21 cellular contexts compared by ENCODE assay signal in genomic region chr20:62637110-62637509, GRCh38. TPM values are rescaled to one million over a fixed set of nuclear protein-coding genes. Genes with fewer than 3 reads are reported as not detected.
DNase-seq lines count a peak whose midpoint lies in the region; ATAC-seq, FAIRE-seq and TF ChIP-seq lines count a peak whose summit lies in the region.
"Had no signal": no experiment of that assay in that cellular context is flagged by ENCODE, and none has a peak within 500 bp of the region (broad histone marks: within the 10 kb centered on the region; RNA-seq: fewer than 3 reads in every experiment).

No MANE protein-coding gene starts in this region.

- no peak for TF ChIP-seq EP300 in A549 (IDR thresholded peaks at IDR 0.05)

- CTCF ChIA-PET in A549 (lab: Yijun Ruan, JAX), result interaction anchor here (1.6 to 2.3 kb wide), 5 partner anchors 13 to 137 kb away, joined by 3 to 11 read pairs (median 4); no protein-coding TSS in a partner anchor

- no peaks in the 10 kb centered on the region for H3K9me3 ChIP-seq in A549
- no peaks in the 10 kb centered on the region for H3K9me3 ChIP-seq in DOHH2 (ENCODE audit: control insufficient read depth, insufficient read depth, low read length)
- no peaks in the 10 kb centered on the region for H3K9me3 ChIP-seq in hepatocyte (ENCODE audit: low read depth)
- H3K9me3 ChIP-seq in small intestine (ENCODE audit: control insufficient read depth, low read depth), result no peaks in the 10 kb centered on the region
- H3K9me3 ChIP-seq: SK-N-SH had no signal

- H3K4me2 ChIP-seq in A549 (no peak overlapping the region), DOHH2 (ENCODE audit: low read length) (peak overlapping the region; percentile 50), hepatocyte (no peak overlapping the region)
- H3K4me2 ChIP-seq: KMS-11, SK-N-SH had no signal

- peaks cover 5% of the 10 kb centered on the region; the same call in 1 of the 2 replicates for H3K79me2 ChIP-seq in DOHH2 (ENCODE audit: control insufficient read depth, low read length)
- H3K79me2 ChIP-seq in hepatocyte, result no peaks in the 10 kb centered on the region

- H2AFZ ChIP-seq in hepatocyte, result no peak overlapping the region

- H3K4me1 ChIP-seq in A549 (0 out of 3 replicates have a peak, but pooled peaks cover 5% of the 10 kb centered on the region), DOHH2 (ENCODE audit: control insufficient read depth, low read length) (peaks cover 41% of the 10 kb centered on the region), hepatocyte (ENCODE audit: insufficient read depth) (peaks cover 49% of the 10 kb centered on the region), small intestine (ENCODE audit: control insufficient read depth in 2 of 2, insufficient read depth in 1 of 2, low read depth in 1 of 2, low read length in 1 of 2) (no peaks in the 10 kb centered on the region)

- H3K4me3 ChIP-seq in A549, result no peak overlapping the region
- H3K4me3 ChIP-seq in DOHH2 (ENCODE audit: low read length), result peak overlapping the region; percentile 33
- H3K4me3 ChIP-seq in hepatocyte, result no peak overlapping the region
- H3K4me3 ChIP-seq in small intestine (ENCODE audit: low read depth in 1 of 2, low read length in 2 of 2), result no peak overlapping the region

- H3K36me3 ChIP-seq in DOHH2 (ENCODE audit: control insufficient read depth, low read length) (no peaks in the 10 kb centered on the region), hepatocyte (replicated peaks; ENCODE audit: insufficient read depth, low read depth) (no peaks in the 10 kb centered on the region), small intestine (ENCODE audit: control insufficient read depth in 2 of 2, insufficient read depth in 2 of 2, low read length in 2 of 2) (no peaks in the 10 kb centered on the region)

- peak; percentile 29 to 31; a peak in 1 of 6 replicates for ATAC-seq in A549
- ATAC-seq in GM18909 (IDR thresholded peaks at IDR 0.05; ENCODE audit: poor library complexity, unreplicated experiment), result no peak
- ATAC-seq: CD8-positive, alpha-beta T cell had no signal

- no peaks in the 10 kb centered on the region for H3K27me3 ChIP-seq in DOHH2 (ENCODE audit: control insufficient read depth, low read length)
- peaks cover 17% of the 10 kb centered on the region for H3K27me3 ChIP-seq in hepatocyte
- H3K27me3 ChIP-seq in small intestine (ENCODE audit: control insufficient read depth in 2 of 2, insufficient read depth in 2 of 2, low read length in 2 of 2), result no peaks in the 10 kb centered on the region

- DNase-seq in A549 (ENCODE audit: low read depth in 1 of 2, low spot score in 1 of 2) (no peak), hepatocyte (ENCODE audit: low spot score) (no peak), NCI-H446 treated with DMSO at 0.1 percent for 48 hours (lab: John Stamatoyannopoulos, UW) (no peak), small intestine (no peak)
- DNase-seq in activated CD4-positive, alpha-beta T cell treated with anti-CD3 and anti-CD28 coated beads for 48 hours, result no peak
- DNase-seq: C1 segment of cervical spinal cord; Calu3; CD8-positive, alpha-beta T cell; DMS153; HFFc6; NCI-H1417 treated with DMSO at 0.1 percent for 48 hours; NCI-H187; NCI-H510A; NK-92 treated with Interleukin-12 subunit alpha and Interleukin-12 subunit beta, amount 100 ng/mL, for 24 hours; SHP77; SK-N-SH had no signal

- WGBS in A549 (ENCODE audit: missing lambda C conversion rate), result 47% methylated on average over 5 of the region's 5 CpGs
- 63% methylated on average over 5 of the region's 5 CpGs for WGBS in hepatocyte (ENCODE audit: low lambda C conversion rate, missing lambda C conversion rate)
- WGBS in small intestine, 3 donors, result 69 to 75% (median 71%) methylated on average over 5 of the region's 5 CpGs

- peaks cover 5% of the 10 kb centered on the region for H3F3A ChIP-seq in DOHH2 (ENCODE audit: control insufficient read depth, insufficient read depth)

- no peak for TF ChIP-seq RAD21 in A549 (conservative IDR thresholded peaks at IDR 0.05 in 1 of 2, IDR thresholded peaks at IDR 0.05 in 1 of 2)

- TF ChIP-seq CTCF in A549 (IDR thresholded peaks at IDR 0.05) (no peak), DOHH2 (IDR thresholded peaks at IDR 0.05; ENCODE audit: low read depth, low read length, poor library complexity, severe bottlenecking) (no peak), hepatocyte (IDR thresholded peaks at IDR 0.05; ENCODE audit: poor library complexity) (no peak)

- H4K20me1 ChIP-seq in DOHH2 (ENCODE audit: control insufficient read depth, insufficient read depth, low read depth, low read length) (no peaks in the 10 kb centered on the region), hepatocyte (ENCODE audit: insufficient read depth, poor library complexity, severe bottlenecking) (no peaks in the 10 kb centered on the region)

- no peak overlapping the region for H3K27ac ChIP-seq in A549
- no peak overlapping the region for H3K27ac ChIP-seq in DOHH2 (ENCODE audit: low read depth, low read length)
- H3K27ac ChIP-seq in hepatocyte, result peak overlapping the region; percentile 85
- H3K27ac ChIP-seq in small intestine (ENCODE audit: low read depth in 1 of 2, low read length in 1 of 2), result no peak overlapping the region
- H3K27ac ChIP-seq: KMS-11 had no signal

- FAIRE-seq in A549 (lab: Jason Lieb, UNC), result no peak
- no peak for FAIRE-seq in small intestine (lab: Jason Lieb, UNC)
- FAIRE-seq: RCC 7860 had no signal

- POLR2A ChIA-PET in A549 (lab: Yijun Ruan, JAX), result no interaction called here

- TF ChIP-seq POLR2A in A549 (IDR thresholded peaks at IDR 0.05; ENCODE audit: low read length), result no peak
- 0 out of 2 replicates have a peak, but pooled peaks have one; percentile 20 for TF ChIP-seq POLR2A in Raji (IDR thresholded peaks at IDR 0.05; ENCODE audit: insufficient read depth, low read depth, low read length)

- H3K9me2 ChIP-seq in DOHH2 (replicated peaks; ENCODE audit: control insufficient read depth, low read length) (no peaks in the 10 kb centered on the region), hepatocyte (replicated peaks; ENCODE audit: insufficient read depth) (no peaks in the 10 kb centered on the region)
- H3K9me2 ChIP-seq: SK-N-SH had no signal

TF ChIP-seq in A549, 52 proteins besides CTCF, POLR2A, EP300 and RAD21 (continues in another document):
- TF ChIP-seq CHD4 (IDR thresholded peaks at IDR 0.05; ENCODE audit: borderline replicate concordance), result no peak
- no peak for TF ChIP-seq HOXB13 (CRISPR knock-in tag; IDR thresholded peaks at IDR 0.05; ENCODE audit: low read depth)
- no peak for TF ChIP-seq NR3C1 (IDR thresholded peaks at IDR 0.05)
- TF ChIP-seq POLR2AphosphoS2 (conservative IDR thresholded peaks at IDR 0.05; ENCODE audit: low read length), result no peak
- no peak for TF ChIP-seq HDAC2 (IDR thresholded peaks at IDR 0.05)
- TF ChIP-seq EHF (CRISPR knock-in tag; IDR thresholded peaks at IDR 0.05), result no peak
- TF ChIP-seq HMGXB4 (CRISPR knock-in tag; IDR thresholded peaks at IDR 0.05; ENCODE audit: borderline replicate concordance), result no peak
- TF ChIP-seq FOSL2 (IDR thresholded peaks at IDR 0.05), result no peak
- no peak for TF ChIP-seq FOSL2 (CRISPR knock-in tag; IDR thresholded peaks at IDR 0.05)
- no peak for TF ChIP-seq NFE2L2 (conservative IDR thresholded peaks at IDR 0.05; ENCODE audit: low read length)
- no peak for TF ChIP-seq EHMT2 (IDR thresholded peaks at IDR 0.05; ENCODE audit: low read depth)
- TF ChIP-seq ATOH8 (CRISPR knock-in tag; IDR thresholded peaks at IDR 0.05; ENCODE audit: low read depth), result no peak
- TF ChIP-seq HOXB5 (CRISPR knock-in tag; IDR thresholded peaks at IDR 0.05), result no peak
- no peak for TF ChIP-seq RCOR1 (IDR thresholded peaks at IDR 0.05; ENCODE audit: low read depth, low read length)
- TF ChIP-seq ZC3H11A (IDR thresholded peaks at IDR 0.05), result no peak
- no peak for TF ChIP-seq ELK1 (IDR thresholded peaks at IDR 0.05; ENCODE audit: low read depth, low read length)

RNA-seq across cellular contexts. Expression of gene SLCO4A1, which starts 5.2 kb away (rescaled TPM):
- polyA plus RNA-seq in A549 (2011; rRNA removed) (1.3 and 2.1 TPM in 2 replicates), A549 (2017; fragmentation: RNase III; extraction: RNeasy Plus Mini Kit Qiagen cat#74134 plus additional on column Dnase treatment) (8.1 to 11.2 TPM (median 9.9 TPM) in 3 replicates), hepatocyte (87.3 and 99.0 TPM in 2 replicates), small intestine (10 to 100 TPM in 1 of 3 donors, 1 to 10 TPM in 2; 2.2 to 22.4 (median 4.9) TPM)
- polyA plus RNA-seq in A549 (2012; cell fraction: cytosol; rRNA removed), result 4.0 and 5.5 TPM in 2 replicates
- polyA plus RNA-seq in A549 (2012; cell fraction: nucleus; rRNA removed), result 14.5 and 19.7 TPM in 2 replicates
- 2.5 and 3.5 TPM in 2 replicates for polyA minus RNA-seq in A549 (2011; rRNA and poly(A)+ RNA removed)
- 25.8 and 26.7 TPM in 2 replicates for total RNA-seq in hepatocyte
